ENCODE assay signal across 1 cellular context in the genomic region with DNA sequence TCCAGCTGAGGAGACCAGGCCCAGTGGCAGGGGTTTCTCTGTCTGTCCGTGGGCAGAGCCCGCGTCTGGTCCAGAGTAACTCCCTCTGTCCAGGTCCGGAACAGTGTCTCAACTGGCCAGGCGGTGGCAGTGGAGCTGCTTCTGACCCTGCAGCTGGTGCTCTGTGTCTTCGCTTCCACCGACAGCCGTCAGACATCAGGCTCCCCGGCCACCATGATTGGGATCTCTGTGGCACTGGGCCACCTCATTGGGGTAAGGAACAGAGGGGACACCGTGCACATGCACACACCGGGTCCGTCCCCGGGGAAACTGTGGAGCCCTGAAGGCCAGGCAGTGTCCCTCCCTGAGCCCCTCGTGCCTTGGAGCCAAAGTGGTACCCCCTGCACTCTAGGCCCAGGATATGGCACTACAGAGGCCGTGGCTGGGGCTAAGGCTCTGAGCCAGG.
TF ChIP-seq lines count a peak whose summit lies in the region.

No MANE protein-coding gene starts in this region.

TF ChIP-seq in H1, 55 proteins besides CTCF, POLR2A, EP300 and RAD21:
- no peak for TF ChIP-seq SP4 (IDR thresholded peaks at IDR 0.05; ENCODE audit: low read length)
- no peak for TF ChIP-seq HDAC6 (IDR thresholded peaks at IDR 0.05; ENCODE audit: low read depth, low read length)
- no peak for TF ChIP-seq SRF (IDR thresholded peaks at IDR 0.05; ENCODE audit: low read depth, low read length)
- TF ChIP-seq GTF2F1 (IDR thresholded peaks at IDR 0.05; ENCODE audit: borderline replicate concordance, low read depth, low read length) = no peak
- TF ChIP-seq, protein P1, sequence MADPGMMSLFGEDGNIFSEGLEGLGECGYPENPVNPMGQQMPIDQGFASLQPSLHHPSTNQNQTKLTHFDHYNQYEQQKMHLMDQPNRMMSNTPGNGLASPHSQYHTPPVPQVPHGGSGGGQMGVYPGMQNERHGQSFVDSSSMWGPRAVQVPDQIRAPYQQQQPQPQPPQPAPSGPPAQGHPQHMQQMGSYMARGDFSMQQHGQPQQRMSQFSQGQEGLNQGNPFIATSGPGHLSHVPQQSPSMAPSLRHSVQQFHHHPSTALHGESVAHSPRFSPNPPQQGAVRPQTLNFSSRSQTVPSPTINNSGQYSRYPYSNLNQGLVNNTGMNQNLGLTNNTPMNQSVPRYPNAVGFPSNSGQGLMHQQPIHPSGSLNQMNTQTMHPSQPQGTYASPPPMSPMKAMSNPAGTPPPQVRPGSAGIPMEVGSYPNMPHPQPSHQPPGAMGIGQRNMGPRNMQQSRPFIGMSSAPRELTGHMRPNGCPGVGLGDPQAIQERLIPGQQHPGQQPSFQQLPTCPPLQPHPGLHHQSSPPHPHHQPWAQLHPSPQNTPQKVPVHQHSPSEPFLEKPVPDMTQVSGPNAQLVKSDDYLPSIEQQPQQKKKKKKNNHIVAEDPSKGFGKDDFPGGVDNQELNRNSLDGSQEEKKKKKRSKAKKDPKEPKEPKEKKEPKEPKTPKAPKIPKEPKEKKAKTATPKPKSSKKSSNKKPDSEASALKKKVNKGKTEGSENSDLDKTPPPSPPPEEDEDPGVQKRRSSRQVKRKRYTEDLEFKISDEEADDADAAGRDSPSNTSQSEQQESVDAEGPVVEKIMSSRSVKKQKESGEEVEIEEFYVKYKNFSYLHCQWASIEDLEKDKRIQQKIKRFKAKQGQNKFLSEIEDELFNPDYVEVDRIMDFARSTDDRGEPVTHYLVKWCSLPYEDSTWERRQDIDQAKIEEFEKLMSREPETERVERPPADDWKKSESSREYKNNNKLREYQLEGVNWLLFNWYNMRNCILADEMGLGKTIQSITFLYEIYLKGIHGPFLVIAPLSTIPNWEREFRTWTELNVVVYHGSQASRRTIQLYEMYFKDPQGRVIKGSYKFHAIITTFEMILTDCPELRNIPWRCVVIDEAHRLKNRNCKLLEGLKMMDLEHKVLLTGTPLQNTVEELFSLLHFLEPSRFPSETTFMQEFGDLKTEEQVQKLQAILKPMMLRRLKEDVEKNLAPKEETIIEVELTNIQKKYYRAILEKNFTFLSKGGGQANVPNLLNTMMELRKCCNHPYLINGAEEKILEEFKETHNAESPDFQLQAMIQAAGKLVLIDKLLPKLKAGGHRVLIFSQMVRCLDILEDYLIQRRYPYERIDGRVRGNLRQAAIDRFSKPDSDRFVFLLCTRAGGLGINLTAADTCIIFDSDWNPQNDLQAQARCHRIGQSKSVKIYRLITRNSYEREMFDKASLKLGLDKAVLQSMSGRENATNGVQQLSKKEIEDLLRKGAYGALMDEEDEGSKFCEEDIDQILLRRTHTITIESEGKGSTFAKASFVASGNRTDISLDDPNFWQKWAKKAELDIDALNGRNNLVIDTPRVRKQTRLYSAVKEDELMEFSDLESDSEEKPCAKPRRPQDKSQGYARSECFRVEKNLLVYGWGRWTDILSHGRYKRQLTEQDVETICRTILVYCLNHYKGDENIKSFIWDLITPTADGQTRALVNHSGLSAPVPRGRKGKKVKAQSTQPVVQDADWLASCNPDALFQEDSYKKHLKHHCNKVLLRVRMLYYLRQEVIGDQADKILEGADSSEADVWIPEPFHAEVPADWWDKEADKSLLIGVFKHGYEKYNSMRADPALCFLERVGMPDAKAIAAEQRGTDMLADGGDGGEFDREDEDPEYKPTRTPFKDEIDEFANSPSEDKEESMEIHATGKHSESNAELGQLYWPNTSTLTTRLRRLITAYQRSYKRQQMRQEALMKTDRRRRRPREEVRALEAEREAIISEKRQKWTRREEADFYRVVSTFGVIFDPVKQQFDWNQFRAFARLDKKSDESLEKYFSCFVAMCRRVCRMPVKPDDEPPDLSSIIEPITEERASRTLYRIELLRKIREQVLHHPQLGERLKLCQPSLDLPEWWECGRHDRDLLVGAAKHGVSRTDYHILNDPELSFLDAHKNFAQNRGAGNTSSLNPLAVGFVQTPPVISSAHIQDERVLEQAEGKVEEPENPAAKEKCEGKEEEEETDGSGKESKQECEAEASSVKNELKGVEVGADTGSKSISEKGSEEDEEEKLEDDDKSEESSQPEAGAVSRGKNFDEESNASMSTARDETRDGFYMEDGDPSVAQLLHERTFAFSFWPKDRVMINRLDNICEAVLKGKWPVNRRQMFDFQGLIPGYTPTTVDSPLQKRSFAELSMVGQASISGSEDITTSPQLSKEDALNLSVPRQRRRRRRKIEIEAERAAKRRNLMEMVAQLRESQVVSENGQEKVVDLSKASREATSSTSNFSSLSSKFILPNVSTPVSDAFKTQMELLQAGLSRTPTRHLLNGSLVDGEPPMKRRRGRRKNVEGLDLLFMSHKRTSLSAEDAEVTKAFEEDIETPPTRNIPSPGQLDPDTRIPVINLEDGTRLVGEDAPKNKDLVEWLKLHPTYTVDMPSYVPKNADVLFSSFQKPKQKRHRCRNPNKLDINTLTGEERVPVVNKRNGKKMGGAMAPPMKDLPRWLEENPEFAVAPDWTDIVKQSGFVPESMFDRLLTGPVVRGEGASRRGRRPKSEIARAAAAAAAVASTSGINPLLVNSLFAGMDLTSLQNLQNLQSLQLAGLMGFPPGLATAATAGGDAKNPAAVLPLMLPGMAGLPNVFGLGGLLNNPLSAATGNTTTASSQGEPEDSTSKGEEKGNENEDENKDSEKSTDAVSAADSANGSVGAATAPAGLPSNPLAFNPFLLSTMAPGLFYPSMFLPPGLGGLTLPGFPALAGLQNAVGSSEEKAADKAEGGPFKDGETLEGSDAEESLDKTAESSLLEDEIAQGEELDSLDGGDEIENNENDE (IDR thresholded peaks at IDR 0.05; ENCODE audit: insufficient replicate concordance, low read length) = no peak
- no peak for TF ChIP-seq EZH2 (IDR thresholded peaks at IDR 0.05; ENCODE audit: low read depth, low read length, severe bottlenecking)
